Comparison of ENCODE assay signal across 1 cellular context in the genomic region with DNA sequence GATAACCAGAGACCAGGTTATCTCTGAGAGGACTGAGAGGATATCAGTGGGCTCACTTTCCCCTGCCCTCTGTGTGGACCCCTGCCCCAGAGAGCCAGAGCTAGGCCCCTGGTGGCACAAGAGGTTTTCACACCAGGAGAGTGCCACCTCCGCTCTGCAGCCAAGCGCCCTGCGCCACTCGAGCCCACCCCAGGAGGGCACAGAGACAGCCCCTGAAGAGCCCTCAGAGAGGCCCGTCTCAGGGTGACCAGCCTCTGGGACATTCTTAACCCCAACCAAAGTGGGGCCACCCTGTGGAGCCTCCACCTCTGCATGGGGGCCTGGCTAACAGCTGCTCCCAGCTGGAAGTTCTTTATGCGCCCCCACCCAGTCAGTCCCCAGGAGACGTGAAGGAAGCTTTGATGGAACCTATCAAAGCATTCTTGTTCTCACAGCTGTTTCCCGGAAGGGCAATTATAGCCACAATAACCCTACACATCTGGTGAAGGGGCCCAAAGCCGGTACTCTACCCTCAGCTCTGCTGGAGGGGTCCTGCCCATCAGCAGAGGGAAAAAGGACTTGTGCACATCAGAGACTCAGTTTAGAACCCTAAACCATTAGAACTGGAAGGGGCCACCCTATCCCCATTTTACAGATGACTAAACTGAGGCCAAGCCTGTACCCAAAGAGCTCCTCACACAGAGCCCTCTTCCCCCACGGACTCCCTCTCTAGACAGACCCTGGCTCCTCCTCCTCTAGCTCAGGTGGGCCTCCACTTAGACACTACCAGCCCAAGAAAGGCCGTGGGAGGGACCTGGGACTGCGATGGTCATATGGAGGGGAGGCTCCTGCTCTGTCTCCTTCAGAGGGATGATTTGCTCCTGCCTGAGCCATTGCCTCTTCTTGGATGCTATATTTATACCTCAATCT.
A peak's percentile ranks its signal among the peaks of the same experiment; 100 is the strongest.
TF ChIP-seq lines count a peak whose summit lies in the region.

No MANE protein-coding gene starts in this region.

TF ChIP-seq in K562, 482 proteins besides CTCF, POLR2A, EP300 and RAD21:
- TF ChIP-seq, protein P1, sequence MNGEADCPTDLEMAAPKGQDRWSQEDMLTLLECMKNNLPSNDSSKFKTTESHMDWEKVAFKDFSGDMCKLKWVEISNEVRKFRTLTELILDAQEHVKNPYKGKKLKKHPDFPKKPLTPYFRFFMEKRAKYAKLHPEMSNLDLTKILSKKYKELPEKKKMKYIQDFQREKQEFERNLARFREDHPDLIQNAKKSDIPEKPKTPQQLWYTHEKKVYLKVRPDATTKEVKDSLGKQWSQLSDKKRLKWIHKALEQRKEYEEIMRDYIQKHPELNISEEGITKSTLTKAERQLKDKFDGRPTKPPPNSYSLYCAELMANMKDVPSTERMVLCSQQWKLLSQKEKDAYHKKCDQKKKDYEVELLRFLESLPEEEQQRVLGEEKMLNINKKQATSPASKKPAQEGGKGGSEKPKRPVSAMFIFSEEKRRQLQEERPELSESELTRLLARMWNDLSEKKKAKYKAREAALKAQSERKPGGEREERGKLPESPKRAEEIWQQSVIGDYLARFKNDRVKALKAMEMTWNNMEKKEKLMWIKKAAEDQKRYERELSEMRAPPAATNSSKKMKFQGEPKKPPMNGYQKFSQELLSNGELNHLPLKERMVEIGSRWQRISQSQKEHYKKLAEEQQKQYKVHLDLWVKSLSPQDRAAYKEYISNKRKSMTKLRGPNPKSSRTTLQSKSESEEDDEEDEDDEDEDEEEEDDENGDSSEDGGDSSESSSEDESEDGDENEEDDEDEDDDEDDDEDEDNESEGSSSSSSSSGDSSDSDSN (IDR thresholded peaks at IDR 0.05; ENCODE audit: borderline replicate concordance in 1 of 2, low read depth in 2 of 2, low read length in 2 of 2), result no peak
- TF ChIP-seq SPI1 (IDR thresholded peaks at IDR 0.05; ENCODE audit: borderline replicate concordance, low read depth, low read length) (no peak), KLF13 (tag; IDR thresholded peaks at IDR 0.05; ENCODE audit: borderline replicate concordance, low read depth) (no peak), PHF20 (IDR thresholded peaks at IDR 0.05; ENCODE audit: partially characterized antibody) (no peak), ZNF384 (IDR thresholded peaks at IDR 0.05; ENCODE audit: low read depth, low read length) (no peak), MEF2A (IDR thresholded peaks at IDR 0.05; ENCODE audit: control insufficient read depth, low read depth, low read length) (no peak), ZNF431 (CRISPR knock-in tag; IDR thresholded peaks at IDR 0.05) (no peak), RBM25 (IDR thresholded peaks at IDR 0.05; ENCODE audit: low read depth, low read length, severe bottlenecking) (peak; percentile 89), TAL1 (IDR thresholded peaks at IDR 0.05) (no peak), KDM1A (IDR thresholded peaks at IDR 0.05) (peak; percentile 29 to 63; a peak in 2 of 4 replicates), DDX20 (tag; IDR thresholded peaks at IDR 0.05; ENCODE audit: low read depth) (no peak), POU5F1 (IDR thresholded peaks at IDR 0.05; ENCODE audit: borderline replicate concordance, low read depth, low read length, partially characterized antibody) (no peak), PHB2 (IDR thresholded peaks at IDR 0.05; ENCODE audit: low read depth) (no peak), ZNF232 (CRISPR knock-in tag; IDR thresholded peaks at IDR 0.05) (no peak), KLF10 (CRISPR knock-in tag; IDR thresholded peaks at IDR 0.05) (no peak), BCOR (IDR thresholded peaks at IDR 0.05) (peak; percentile 81), ADNP (tag; IDR thresholded peaks at IDR 0.05) (peak; percentile 59; the same call in 1 of the 2 replicates), NFE2 (IDR thresholded peaks at IDR 0.05; ENCODE audit: low read depth) (no peak), SREBF1 (IDR thresholded peaks at IDR 0.05; ENCODE audit: borderline replicate concordance, low read depth, low read length) (no peak), CBX5 (IDR thresholded peaks at IDR 0.05; ENCODE audit: borderline replicate concordance, low read depth) (no peak), XRCC3 (IDR thresholded peaks at IDR 0.05) (no peak)
- TF ChIP-seq, protein P2, sequence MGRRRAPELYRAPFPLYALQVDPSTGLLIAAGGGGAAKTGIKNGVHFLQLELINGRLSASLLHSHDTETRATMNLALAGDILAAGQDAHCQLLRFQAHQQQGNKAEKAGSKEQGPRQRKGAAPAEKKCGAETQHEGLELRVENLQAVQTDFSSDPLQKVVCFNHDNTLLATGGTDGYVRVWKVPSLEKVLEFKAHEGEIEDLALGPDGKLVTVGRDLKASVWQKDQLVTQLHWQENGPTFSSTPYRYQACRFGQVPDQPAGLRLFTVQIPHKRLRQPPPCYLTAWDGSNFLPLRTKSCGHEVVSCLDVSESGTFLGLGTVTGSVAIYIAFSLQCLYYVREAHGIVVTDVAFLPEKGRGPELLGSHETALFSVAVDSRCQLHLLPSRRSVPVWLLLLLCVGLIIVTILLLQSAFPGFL (CRISPR knock-in tag; IDR thresholded peaks at IDR 0.05), result no peak
- TF ChIP-seq, protein P3, sequence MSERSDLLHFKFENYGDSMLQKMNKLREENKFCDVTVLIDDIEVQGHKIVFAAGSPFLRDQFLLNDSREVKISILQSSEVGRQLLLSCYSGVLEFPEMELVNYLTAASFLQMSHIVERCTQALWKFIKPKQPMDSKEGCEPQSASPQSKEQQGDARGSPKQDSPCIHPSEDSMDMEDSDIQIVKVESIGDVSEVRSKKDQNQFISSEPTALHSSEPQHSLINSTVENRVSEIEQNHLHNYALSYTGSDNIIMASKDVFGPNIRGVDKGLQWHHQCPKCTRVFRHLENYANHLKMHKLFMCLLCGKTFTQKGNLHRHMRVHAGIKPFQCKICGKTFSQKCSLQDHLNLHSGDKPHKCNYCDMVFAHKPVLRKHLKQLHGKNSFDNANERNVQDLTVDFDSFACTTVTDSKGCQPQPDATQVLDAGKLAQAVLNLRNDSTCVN (CRISPR knock-in tag; IDR thresholded peaks at IDR 0.05), result no peak
- TF ChIP-seq, protein P4, sequence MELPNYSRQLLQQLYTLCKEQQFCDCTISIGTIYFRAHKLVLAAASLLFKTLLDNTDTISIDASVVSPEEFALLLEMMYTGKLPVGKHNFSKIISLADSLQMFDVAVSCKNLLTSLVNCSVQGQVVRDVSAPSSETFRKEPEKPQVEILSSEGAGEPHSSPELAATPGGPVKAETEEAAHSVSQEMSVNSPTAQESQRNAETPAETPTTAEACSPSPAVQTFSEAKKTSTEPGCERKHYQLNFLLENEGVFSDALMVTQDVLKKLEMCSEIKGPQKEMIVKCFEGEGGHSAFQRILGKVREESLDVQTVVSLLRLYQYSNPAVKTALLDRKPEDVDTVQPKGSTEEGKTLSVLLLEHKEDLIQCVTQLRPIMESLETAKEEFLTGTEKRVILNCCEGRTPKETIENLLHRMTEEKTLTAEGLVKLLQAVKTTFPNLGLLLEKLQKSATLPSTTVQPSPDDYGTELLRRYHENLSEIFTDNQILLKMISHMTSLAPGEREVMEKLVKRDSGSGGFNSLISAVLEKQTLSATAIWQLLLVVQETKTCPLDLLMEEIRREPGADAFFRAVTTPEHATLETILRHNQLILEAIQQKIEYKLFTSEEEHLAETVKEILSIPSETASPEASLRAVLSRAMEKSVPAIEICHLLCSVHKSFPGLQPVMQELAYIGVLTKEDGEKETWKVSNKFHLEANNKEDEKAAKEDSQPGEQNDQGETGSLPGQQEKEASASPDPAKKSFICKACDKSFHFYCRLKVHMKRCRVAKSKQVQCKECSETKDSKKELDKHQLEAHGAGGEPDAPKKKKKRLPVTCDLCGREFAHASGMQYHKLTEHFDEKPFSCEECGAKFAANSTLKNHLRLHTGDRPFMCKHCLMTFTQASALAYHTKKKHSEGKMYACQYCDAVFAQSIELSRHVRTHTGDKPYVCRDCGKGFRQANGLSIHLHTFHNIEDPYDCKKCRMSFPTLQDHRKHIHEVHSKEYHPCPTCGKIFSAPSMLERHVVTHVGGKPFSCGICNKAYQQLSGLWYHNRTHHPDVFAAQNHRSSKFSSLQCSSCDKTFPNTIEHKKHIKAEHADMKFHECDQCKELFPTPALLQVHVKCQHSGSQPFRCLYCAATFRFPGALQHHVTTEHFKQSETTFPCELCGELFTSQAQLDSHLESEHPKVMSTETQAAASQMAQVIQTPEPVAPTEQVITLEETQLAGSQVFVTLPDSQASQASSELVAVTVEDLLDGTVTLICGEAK (IDR thresholded peaks at IDR 0.05), result no peak
- TF ChIP-seq, protein P4 (CRISPR knock-in tag; IDR thresholded peaks at IDR 0.05), result no peak
- TF ChIP-seq, protein P5, sequence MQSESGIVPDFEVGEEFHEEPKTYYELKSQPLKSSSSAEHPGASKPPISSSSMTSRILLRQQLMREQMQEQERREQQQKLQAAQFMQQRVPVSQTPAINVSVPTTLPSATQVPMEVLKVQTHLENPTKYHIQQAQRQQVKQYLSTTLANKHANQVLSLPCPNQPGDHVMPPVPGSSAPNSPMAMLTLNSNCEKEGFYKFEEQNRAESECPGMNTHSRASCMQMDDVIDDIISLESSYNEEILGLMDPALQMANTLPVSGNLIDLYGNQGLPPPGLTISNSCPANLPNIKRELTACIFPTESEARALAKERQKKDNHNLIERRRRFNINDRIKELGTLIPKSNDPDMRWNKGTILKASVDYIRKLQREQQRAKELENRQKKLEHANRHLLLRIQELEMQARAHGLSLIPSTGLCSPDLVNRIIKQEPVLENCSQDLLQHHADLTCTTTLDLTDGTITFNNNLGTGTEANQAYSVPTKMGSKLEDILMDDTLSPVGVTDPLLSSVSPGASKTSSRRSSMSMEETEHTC (IDR thresholded peaks at IDR 0.05), result no peak
- TF ChIP-seq, protein P6, sequence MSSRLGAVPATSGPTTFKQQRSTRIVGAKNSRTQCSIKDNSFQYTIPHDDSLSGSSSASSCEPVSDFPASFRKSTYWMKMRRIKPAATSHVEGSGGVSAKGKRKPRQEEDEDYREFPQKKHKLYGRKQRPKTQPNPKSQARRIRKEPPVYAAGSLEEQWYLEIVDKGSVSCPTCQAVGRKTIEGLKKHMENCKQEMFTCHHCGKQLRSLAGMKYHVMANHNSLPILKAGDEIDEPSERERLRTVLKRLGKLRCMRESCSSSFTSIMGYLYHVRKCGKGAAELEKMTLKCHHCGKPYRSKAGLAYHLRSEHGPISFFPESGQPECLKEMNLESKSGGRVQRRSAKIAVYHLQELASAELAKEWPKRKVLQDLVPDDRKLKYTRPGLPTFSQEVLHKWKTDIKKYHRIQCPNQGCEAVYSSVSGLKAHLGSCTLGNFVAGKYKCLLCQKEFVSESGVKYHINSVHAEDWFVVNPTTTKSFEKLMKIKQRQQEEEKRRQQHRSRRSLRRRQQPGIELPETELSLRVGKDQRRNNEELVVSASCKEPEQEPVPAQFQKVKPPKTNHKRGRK (tag; IDR thresholded peaks at IDR 0.05), result no peak
- TF ChIP-seq, protein P7, sequence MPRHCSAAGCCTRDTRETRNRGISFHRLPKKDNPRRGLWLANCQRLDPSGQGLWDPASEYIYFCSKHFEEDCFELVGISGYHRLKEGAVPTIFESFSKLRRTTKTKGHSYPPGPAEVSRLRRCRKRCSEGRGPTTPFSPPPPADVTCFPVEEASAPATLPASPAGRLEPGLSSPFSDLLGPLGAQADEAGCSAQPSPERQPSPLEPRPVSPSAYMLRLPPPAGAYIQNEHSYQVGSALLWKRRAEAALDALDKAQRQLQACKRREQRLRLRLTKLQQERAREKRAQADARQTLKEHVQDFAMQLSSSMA (CRISPR knock-in tag; IDR thresholded peaks at IDR 0.05), result no peak
- TF ChIP-seq, protein P8, sequence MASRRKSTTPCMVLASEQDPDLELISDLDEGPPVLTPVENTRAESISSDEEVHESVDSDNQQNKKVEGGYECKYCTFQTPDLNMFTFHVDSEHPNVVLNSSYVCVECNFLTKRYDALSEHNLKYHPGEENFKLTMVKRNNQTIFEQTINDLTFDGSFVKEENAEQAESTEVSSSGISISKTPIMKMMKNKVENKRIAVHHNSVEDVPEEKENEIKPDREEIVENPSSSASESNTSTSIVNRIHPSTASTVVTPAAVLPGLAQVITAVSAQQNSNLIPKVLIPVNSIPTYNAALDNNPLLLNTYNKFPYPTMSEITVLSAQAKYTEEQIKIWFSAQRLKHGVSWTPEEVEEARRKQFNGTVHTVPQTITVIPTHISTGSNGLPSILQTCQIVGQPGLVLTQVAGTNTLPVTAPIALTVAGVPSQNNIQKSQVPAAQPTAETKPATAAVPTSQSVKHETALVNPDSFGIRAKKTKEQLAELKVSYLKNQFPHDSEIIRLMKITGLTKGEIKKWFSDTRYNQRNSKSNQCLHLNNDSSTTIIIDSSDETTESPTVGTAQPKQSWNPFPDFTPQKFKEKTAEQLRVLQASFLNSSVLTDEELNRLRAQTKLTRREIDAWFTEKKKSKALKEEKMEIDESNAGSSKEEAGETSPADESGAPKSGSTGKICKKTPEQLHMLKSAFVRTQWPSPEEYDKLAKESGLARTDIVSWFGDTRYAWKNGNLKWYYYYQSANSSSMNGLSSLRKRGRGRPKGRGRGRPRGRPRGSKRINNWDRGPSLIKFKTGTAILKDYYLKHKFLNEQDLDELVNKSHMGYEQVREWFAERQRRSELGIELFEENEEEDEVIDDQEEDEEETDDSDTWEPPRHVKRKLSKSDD (conservative IDR thresholded peaks at IDR 0.05; ENCODE audit: low read length), result no peak
